Comparison of ENCODE assay signal across 19 cellular contexts in genomic region chr3:115789480-115789879, GRCh38.
A peak's percentile ranks its signal among the peaks of the same experiment; 100 is the strongest.
DNase-seq lines count a peak whose midpoint lies in the region; ATAC-seq, FAIRE-seq and TF ChIP-seq lines count a peak whose summit lies in the region.
"Had no signal": no experiment of that assay in that cellular context is flagged by ENCODE, and none has a peak within 500 bp of the region (broad histone marks: within the 10 kb centered on the region; RNA-seq: fewer than 3 reads in every experiment).

No MANE protein-coding gene starts in this region.

- DNase-seq in DMS153 (lab: John Stamatoyannopoulos, UW): peak; percentile 61
- DNase-seq in DMS153 treated with DMSO at 0.1 percent for 48 hours (lab: John Stamatoyannopoulos, UW; ENCODE audit: unreplicated experiment): no peak
- DNase-seq in GM23248: no peak
- DNase-seq in RWPE1 (ENCODE audit: low spot score): no peak
- DNase-seq in keratinocyte (ENCODE audit: low read depth, low spot score): no peak
- no peak for DNase-seq in middle frontal gyrus (ENCODE audit: extremely low spot score, low spot score)
- DNase-seq in T-helper 2 cell: no peak
- DNase-seq: 8988T; activated CD4-positive, alpha-beta T cell treated with anti-CD3 and anti-CD28 coated beads, Interleukin-2, amount 50 U/mL, for 4 hours; activated CD4-positive, CD25-positive, alpha-beta regulatory T cell; head of caudate nucleus; MM.1S; NCI-H1436 treated with DMSO at 0.1 percent for 48 hours; NCI-H526 treated with DMSO at 0.1 percent for 48 hours; Right ventricle myocardium superior had no signal

- peaks cover 54% of the 10 kb centered on the region for H3F3A ChIP-seq in GM23248 (ENCODE audit: insufficient read depth)

- H3K9ac ChIP-seq in GM23248: peak overlapping the region; percentile 63
- peak overlapping the region; percentile 65 for H3K9ac ChIP-seq in keratinocyte (ENCODE audit: control insufficient read depth, extremely low read depth, insufficient read depth, low read length)

- ATAC-seq in GM21737 (IDR thresholded peaks at IDR 0.05; ENCODE audit: unreplicated experiment): no peak
- ATAC-seq: activated T-helper 17 cell treated with anti-CD3 and anti-CD28 coated beads, Interleukin-2, amount 50 U/mL, for 72 hours had no signal

- H3K79me2 ChIP-seq in GM23248 (ENCODE audit: insufficient read depth): no peaks in the 10 kb centered on the region
- no peaks in the 10 kb centered on the region for H3K79me2 ChIP-seq in keratinocyte (ENCODE audit: control insufficient read depth, insufficient read depth, low read length)

- H3K4me2 ChIP-seq in GM23248 (ENCODE audit: unreplicated experiment) (peak overlapping the region; percentile 31), keratinocyte (ENCODE audit: control insufficient read depth, extremely low read depth, insufficient read depth, low read depth, low read length) (peak overlapping the region; percentile 45)

- H4K20me1 ChIP-seq in GM23248 (ENCODE audit: insufficient read depth): no peaks in the 10 kb centered on the region
- H4K20me1 ChIP-seq in keratinocyte (ENCODE audit: control insufficient read depth, extremely low read depth, insufficient read depth, low read length): no peaks in the 10 kb centered on the region

- H3K27ac ChIP-seq in GM23248: peak overlapping the region; percentile 93
- peak overlapping the region; percentile 76 for H3K27ac ChIP-seq in RWPE1
- H3K27ac ChIP-seq in keratinocyte (ENCODE audit: control insufficient read depth, insufficient read depth, low read length): peak overlapping the region; percentile 90
- H3K27ac ChIP-seq: ascending aorta had no signal

- H3K9me1 ChIP-seq in keratinocyte (ENCODE audit: control insufficient read depth, extremely low read depth, insufficient read depth, low read length): no peaks in the 10 kb centered on the region

- in situ Hi-C loops in GM23248 (cut with MboI): loop anchor here (10.0 kb wide), 1 partner anchor 575 kb away; no protein-coding TSS in a partner anchor

- dilution Hi-C loops in keratinocyte (cut with MboI; ENCODE audit: extremely low pct_ligation_motif_present, low sequenced_read_pairs): no loop called here

- H3K36me3 ChIP-seq in GM23248 (ENCODE audit: low read depth): no peaks in the 10 kb centered on the region
- H3K36me3 ChIP-seq in keratinocyte (ENCODE audit: control insufficient read depth in 2 of 2, extremely low read depth in 1 of 2, insufficient read depth in 2 of 2, low read length in 2 of 2): no peaks in the 10 kb centered on the region
- H3K36me3 ChIP-seq: ascending aorta had no signal

- FAIRE-seq in keratinocyte (lab: Jason Lieb, UNC): no peak
- FAIRE-seq: GM12891 had no signal

- H3K4me3 ChIP-seq in GM23248 (0 out of 2 replicates have a peak overlapping the region, but pooled peaks have one; percentile 10), keratinocyte (ENCODE audit: control insufficient read depth in 2 of 3, extremely low read depth in 1 of 3, insufficient read depth in 2 of 3, low read depth in 1 of 3, low read length in 3 of 3) (no peak overlapping the region)
- H3K4me3 ChIP-seq: ascending aorta had no signal

- H3K9me3 ChIP-seq in GM23248 (ENCODE audit: low read depth): no peaks in the 10 kb centered on the region
- no peaks in the 10 kb centered on the region for H3K9me3 ChIP-seq in keratinocyte (ENCODE audit: control insufficient read depth, low read depth, low read length)
- H3K9me3 ChIP-seq: ascending aorta had no signal

- TF ChIP-seq CTCF in RWPE1 (conservative IDR thresholded peaks at IDR 0.05; ENCODE audit: low read depth) (no peak), keratinocyte (optimal IDR thresholded peaks at IDR 0.05 in 1 of 3, IDR thresholded peaks at IDR 0.05 in 1 of 3, conservative IDR thresholded peaks at IDR 0.05 in 1 of 3; ENCODE audit: extremely low read depth in 1 of 3, insufficient read depth in 2 of 3, low read length in 3 of 3) (no peak)

- H3K9me2 ChIP-seq in GM23248 (ENCODE audit: insufficient read depth): no peaks in the 10 kb centered on the region

- peaks cover 55% of the 10 kb centered on the region for H3K4me1 ChIP-seq in GM23248 (ENCODE audit: insufficient read depth)
- H3K4me1 ChIP-seq in keratinocyte (ENCODE audit: control insufficient read depth, extremely low read depth, insufficient read depth, low read length): peaks cover 59% of the 10 kb centered on the region

- POLR2A ChIA-PET in RWPE1 (lab: Yijun Ruan, JAX; ENCODE audit: low non-redundant PET): no interaction called here

- H3K27me3 ChIP-seq in GM23248 (replicated peaks; ENCODE audit: insufficient read depth): no peaks in the 10 kb centered on the region
- no peaks in the 10 kb centered on the region for H3K27me3 ChIP-seq in keratinocyte (ENCODE audit: control insufficient read depth, extremely low read depth, insufficient read depth, low read length)
- H3K27me3 ChIP-seq: ascending aorta had no signal

- 88 to 92% methylated on average over 4 of the region's 4 CpGs for WGBS in GM23248 (ENCODE audit: low coverage in 1 of 2, low lambda C conversion rate in 2 of 2, missing lambda C conversion rate in 2 of 2), 2 experiments

- CTCF ChIA-PET in RWPE1 (lab: Yijun Ruan, JAX): interaction anchor here (0.6 kb wide), 2 partner anchors 69 to 74 kb away, joined by 3 to 6 read pairs; no protein-coding TSS in a partner anchor

- H2AFZ ChIP-seq in GM23248 (no peak overlapping the region), keratinocyte (ENCODE audit: control insufficient read depth, low read length) (no peak overlapping the region)
